24 cellular contexts compared by ENCODE assay signal in genomic region chr3:19907523-19907922, GRCh38. TPM values are rescaled to one million over a fixed set of nuclear protein-coding genes. Genes with fewer than 3 reads are reported as not detected.
"Had no signal": no experiment of that assay in that cellular context is flagged by ENCODE, and none has a peak within 500 bp of the region (broad histone marks: within the 10 kb centered on the region; RNA-seq: fewer than 3 reads in every experiment).

No MANE protein-coding gene starts in this region.

- H3K4me2 ChIP-seq: SK-N-SH had no signal

- ATAC-seq: Panc1, PC-3, T-cell had no signal

- H3K9me3 ChIP-seq: SK-N-SH had no signal

- H3K9ac ChIP-seq: SK-N-SH had no signal

- DNase-seq: IMR-90; Kasumi-1; KG1; NCI-H1092 treated with DMSO at 0.1 percent for 48 hours; NCI-H1436; NCI-H187; NCI-H2029; NCI-H2081 treated with DMSO at 0.1 percent for 48 hours; NCI-H2171; NCI-H226; NCI-H446; NCI-H510A; NCI-H524 treated with DMSO at 0.1 percent for 48 hours; NCI-H69; NCI-H774; NK-92 treated with Interleukin-12 subunit alpha and Interleukin-12 subunit beta, amount 100 ng/mL, for 24 hours; PC-3; SHP77; SK-N-SH; SW 1271; T-cell had no signal

- H3K27ac ChIP-seq: HL-60, RWPE1 had no signal

RNA-seq across cellular contexts. Expression of gene EFHB, which starts 26.5 kb away (rescaled TPM):
- total RNA-seq: PC-3 had no signal
